Comparison of ENCODE assay signal across 20 cellular contexts in genomic region chr13:33992891-33993336, GRCh38.
DNase-seq lines count a peak whose midpoint lies in the region; ATAC-seq and TF ChIP-seq lines count a peak whose summit lies in the region.
"Had no signal": no experiment of that assay in that cellular context is flagged by ENCODE, and none has a peak within 500 bp of the region (broad histone marks: within the 10 kb centered on the region; RNA-seq: fewer than 3 reads in every experiment).

No MANE protein-coding gene starts in this region.

- no peak for ATAC-seq in HG02678 (IDR thresholded peaks at IDR 0.05; ENCODE audit: unreplicated experiment)
- ATAC-seq: activated CD8-positive, alpha-beta T cell treated with anti-CD3 and anti-CD28 coated beads for 36 hours; HCT116 had no signal

- WGBS in tibial nerve, 2 donors = 47 to 54% methylated on average over 2 of the region's 2 CpGs

- H3K4me3 ChIP-seq in tibial nerve = no peak overlapping the region
- H3K4me3 ChIP-seq: prostate gland had no signal

- peak; percentile 16 for DNase-seq in HuH-7 (ENCODE audit: low spot score)
- DNase-seq in NCI-H2081 (lab: John Stamatoyannopoulos, UW) = peak; percentile 23 to 75
- peak; percentile 34 to 56 for DNase-seq in SHP77 (lab: John Stamatoyannopoulos, UW)
- DNase-seq in left kidney (ENCODE audit: low read depth, low spot score) = peak; percentile 49
- DNase-seq in NCI-H187 (lab: John Stamatoyannopoulos, UW) = no peak
- no peak for DNase-seq in tibial nerve (ENCODE audit: low spot score in 2 of 2)
- no peak for DNase-seq in erythroblast (lab: John Stamatoyannopoulos, UW)
- DNase-seq: activated CD8-positive, alpha-beta T cell treated with anti-CD3 and anti-CD28 coated beads for 36 hours; activated T-cell treated with anti-CD3 and anti-CD28 coated beads, Interleukin-2, amount 50 U/mL, for 24 hours; cortex of kidney; foreskin fibroblast; mesendoderm; NCI-H1694; nephron progenitor cell; stimulated activated CD8-positive, alpha-beta memory T cell treated with anti-CD3 and anti-CD28 coated beads, Interleukin-4, amount 100 ng/mL, for 48 hours; substantia nigra; T-helper 1 cell had no signal

- peaks cover 0 to 18% (median 0%) of the 10 kb centered on the region in 4 donors for H3K4me1 ChIP-seq in tibial nerve
- H3K4me1 ChIP-seq: prostate gland had no signal

- no peaks in the 10 kb centered on the region for H3K27me3 ChIP-seq in tibial nerve

- no peaks in the 10 kb centered on the region for H3K9me3 ChIP-seq in tibial nerve
- H3K9me3 ChIP-seq: prostate gland had no signal

- no peak for TF ChIP-seq EP300 in tibial nerve (IDR thresholded peaks at IDR 0.05)

- H3K27ac ChIP-seq in tibial nerve = no peak overlapping the region
- H3K27ac ChIP-seq: prostate gland had no signal

- no peak for TF ChIP-seq CTCF in tibial nerve (IDR thresholded peaks at IDR 0.05)

- no peaks in the 10 kb centered on the region for H3K36me3 ChIP-seq in tibial nerve
- H3K36me3 ChIP-seq: prostate gland had no signal

- TF ChIP-seq POLR2A in tibial nerve (IDR thresholded peaks at IDR 0.05) (no peak), erythroblast (IDR thresholded peaks at IDR 0.05; ENCODE audit: low read length) (no peak)

Comparison
In these comparisons a context has a peak if more than half of its experiments do, and no peak if none do; other contexts are left out.
1. DNase-seq: peak in HuH-7 (single experiment), NCI-H2081 (2 of 2), SHP77 (2 of 2) and left kidney (single experiment); none in NCI-H187 (0 of 2), tibial nerve (0 of 2) and erythroblast (0 of 2).